In genomic region chr1:111658622-111659021, GRCh38 we compare ENCODE assay signal across 1 cellular context.
TF ChIP-seq lines count a peak whose summit lies in the region.

No MANE protein-coding gene starts in this region.

TF ChIP-seq in neural cell, 6 proteins besides CTCF, POLR2A, EP300 and RAD21 (continued from another document):
- TF ChIP-seq REST (IDR thresholded peaks at IDR 0.05; ENCODE audit: borderline replicate concordance) (peak; percentile 15), EZH2 (IDR thresholded peaks at IDR 0.05; ENCODE audit: borderline replicate concordance, insufficient read depth, low read length, poor library complexity, severe bottlenecking) (no peak)
